In genomic region chr18:55243852-55244251, GRCh38 we compare ENCODE assay signal across 12 cellular contexts.
DNase-seq lines count a peak whose midpoint lies in the region; ATAC-seq, FAIRE-seq and TF ChIP-seq lines count a peak whose summit lies in the region.
"Had no signal": no experiment of that assay in that cellular context is flagged by ENCODE, and none has a peak within 500 bp of the region (broad histone marks: within the 10 kb centered on the region; RNA-seq: fewer than 3 reads in every experiment).

No MANE protein-coding gene starts in this region.

- H3K9ac ChIP-seq in endothelial cell of umbilical vein (replicated peaks; ENCODE audit: extremely low read depth, insufficient read depth, low read length) = peak overlapping the region; percentile 17
- H3K9ac ChIP-seq: KMS-11 had no signal

- H3K27me3 ChIP-seq in Peyer's patch (no peaks in the 10 kb centered on the region), endothelial cell of umbilical vein (ENCODE audit: control insufficient read depth in 2 of 2, insufficient read depth in 2 of 2, low read length in 2 of 2) (no peaks in the 10 kb centered on the region), muscle layer of duodenum (ENCODE audit: low read depth, low read length) (no peaks in the 10 kb centered on the region), thymus (ENCODE audit: control insufficient read depth, insufficient read depth) (no peaks in the 10 kb centered on the region)

- ATAC-seq in activated CD8-positive, alpha-beta T cell treated with anti-CD3 and anti-CD28 coated beads for 36 hours = no peak
- no peak for ATAC-seq in activated CD8-positive, alpha-beta T cell treated with anti-CD3 and anti-CD28 coated beads, Interleukin-2, amount 10 ng/mL, durations not matched to agents 7 days and 5 days
- ATAC-seq in HG03095 (IDR thresholded peaks at IDR 0.05; ENCODE audit: unreplicated experiment) = no peak

- DNase-seq in Peyer's patch = no peak
- peak; percentile 86 for DNase-seq in endothelial cell of umbilical vein (ENCODE audit: low read depth, low spot score)
- no peak for DNase-seq in NCI-H2081 treated with DMSO at 0.1 percent for 48 hours (lab: John Stamatoyannopoulos, UW)
- DNase-seq in activated CD8-positive, alpha-beta T cell treated with anti-CD3 and anti-CD28 coated beads for 36 hours = no peak
- DNase-seq in activated CD8-positive, alpha-beta T cell treated with anti-CD3 and anti-CD28 coated beads, Interleukin-2, amount 10 ng/mL, durations not matched to agents 7 days and 5 days = no peak
- DNase-seq: NCI-H446 treated with DMSO at 0.1 percent for 48 hours, nucleus accumbens had no signal

- H4K20me1 ChIP-seq in endothelial cell of umbilical vein (replicated peaks; ENCODE audit: control insufficient read depth, extremely low read depth, insufficient read depth, low read length) = no peaks in the 10 kb centered on the region

- H3K4me2 ChIP-seq in endothelial cell of umbilical vein (ENCODE audit: insufficient read depth, low read length) = peak overlapping the region; percentile 43
- H3K4me2 ChIP-seq: KMS-11 had no signal

- no peak overlapping the region for H2AFZ ChIP-seq in endothelial cell of umbilical vein (ENCODE audit: low read depth, low read length)

- POLR2A ChIA-PET in endothelial cell of umbilical vein (lab: Charles Lee) = no interaction called here
- POLR2A ChIA-PET in activated CD8-positive, alpha-beta T cell treated with anti-CD3 and anti-CD28 coated beads for 36 hours (lab: Charles Lee) = no interaction called here
- POLR2A ChIA-PET in activated CD8-positive, alpha-beta T cell treated with anti-CD3 and anti-CD28 coated beads, Interleukin-2, amount 10 ng/mL, durations not matched to agents 7 days and 5 days (lab: Charles Lee) = no interaction called here

- WGBS in thymus = 92% methylated on average over 6 of the region's 6 CpGs

- BruUV-seq in endothelial cell of umbilical vein (replicated peaks; lab: Mats Ljungman, UMichigan) = no TSS peak

- no peak for TF ChIP-seq POLR2A in Peyer's patch (IDR thresholded peaks at IDR 0.05)
- TF ChIP-seq POLR2A in endothelial cell of umbilical vein (IDR thresholded peaks at IDR 0.05; ENCODE audit: low read depth, low read length) = no peak

- no peaks in the 10 kb centered on the region for H3K9me1 ChIP-seq in endothelial cell of umbilical vein (replicated peaks; ENCODE audit: control insufficient read depth, extremely low read depth, insufficient read depth, low read length)

- H3K27ac Mint-ChIP-seq in activated CD8-positive, alpha-beta T cell treated with anti-CD3 and anti-CD28 coated beads for 36 hours = no peak overlapping the region
- no peak overlapping the region for H3K27ac Mint-ChIP-seq in activated CD8-positive, alpha-beta T cell treated with anti-CD3 and anti-CD28 coated beads, Interleukin-2, amount 10 ng/mL, durations not matched to agents 7 days and 5 days

- H3K4me1 Mint-ChIP-seq in activated CD8-positive, alpha-beta T cell treated with anti-CD3 and anti-CD28 coated beads for 36 hours (ENCODE audit: low read depth) = no peaks in the 10 kb centered on the region
- H3K4me1 Mint-ChIP-seq in activated CD8-positive, alpha-beta T cell treated with anti-CD3 and anti-CD28 coated beads, Interleukin-2, amount 10 ng/mL, durations not matched to agents 7 days and 5 days (ENCODE audit: low read depth) = no peaks in the 10 kb centered on the region
- H3K4me1 Mint-ChIP-seq: central memory CD8-positive, alpha-beta T cell had no signal

- intact Hi-C loops in endothelial cell of umbilical vein (cut with micrococcal nuclease) = no loop called here
- intact Hi-C loops in activated CD8-positive, alpha-beta T cell treated with anti-CD3 and anti-CD28 coated beads for 36 hours (cut with micrococcal nuclease) = no loop called here

- FAIRE-seq in endothelial cell of umbilical vein (lab: Jason Lieb, UNC) = peak; percentile 64

- H3K9me3 Mint-ChIP-seq in activated CD8-positive, alpha-beta T cell treated with anti-CD3 and anti-CD28 coated beads for 36 hours = no peaks in the 10 kb centered on the region
- H3K9me3 Mint-ChIP-seq in activated CD8-positive, alpha-beta T cell treated with anti-CD3 and anti-CD28 coated beads, Interleukin-2, amount 10 ng/mL, durations not matched to agents 7 days and 5 days (ENCODE audit: insufficient read depth) = no peaks in the 10 kb centered on the region
- H3K9me3 Mint-ChIP-seq: central memory CD8-positive, alpha-beta T cell had no signal

- H3K4me3 ChIP-seq in Peyer's patch (no peak overlapping the region), endothelial cell of umbilical vein (replicated peaks in 1 of 3; ENCODE audit: insufficient read depth in 1 of 3, low read depth in 1 of 3, low read length in 3 of 3) (no peak overlapping the region), muscle layer of duodenum (ENCODE audit: low read depth in 1 of 2, low read length in 2 of 2) (no peak overlapping the region), thymus (ENCODE audit: low read length) (no peak overlapping the region)

- H3K79me2 ChIP-seq in endothelial cell of umbilical vein (ENCODE audit: control insufficient read depth, insufficient read depth, low read length) = no peaks in the 10 kb centered on the region

- no peaks in the 10 kb centered on the region for H3K36me3 Mint-ChIP-seq in activated CD8-positive, alpha-beta T cell treated with anti-CD3 and anti-CD28 coated beads for 36 hours (ENCODE audit: low read depth)
- H3K36me3 Mint-ChIP-seq in activated CD8-positive, alpha-beta T cell treated with anti-CD3 and anti-CD28 coated beads, Interleukin-2, amount 10 ng/mL, durations not matched to agents 7 days and 5 days (ENCODE audit: low read depth) = no peaks in the 10 kb centered on the region

- H3K4me1 ChIP-seq in Peyer's patch = peaks cover 0 to 5% (median 0%) of the 10 kb centered on the region in 4 donors
- peaks cover 29% of the 10 kb centered on the region for H3K4me1 ChIP-seq in endothelial cell of umbilical vein (ENCODE audit: control insufficient read depth, extremely low read depth, insufficient read depth, low read length)
- peaks cover 0 to 25% of the 10 kb centered on the region in 2 donors for H3K4me1 ChIP-seq in muscle layer of duodenum (ENCODE audit: control insufficient read depth in 1 of 2, insufficient read depth in 2 of 2, low read length in 2 of 2)
- no peaks in the 10 kb centered on the region for H3K4me1 ChIP-seq in thymus (ENCODE audit: control insufficient read depth, insufficient read depth, low read length)

- H3K36me3 ChIP-seq in Peyer's patch (no peaks in the 10 kb centered on the region), endothelial cell of umbilical vein (ENCODE audit: control insufficient read depth in 2 of 2, extremely low read depth in 1 of 2, insufficient read depth in 2 of 2, low read length in 2 of 2) (peaks cover 4 to 22% of the 10 kb centered on the region in 2 experiments), muscle layer of duodenum (ENCODE audit: control insufficient read depth in 1 of 2, insufficient read depth in 2 of 2, low read length in 2 of 2) (peaks cover 0 to 3% of the 10 kb centered on the region in 2 donors), thymus (ENCODE audit: control insufficient read depth, insufficient read depth) (no peaks in the 10 kb centered on the region)

- CTCF ChIA-PET in endothelial cell of umbilical vein (lab: Charles Lee) = interaction anchor here (1.0 to 5.3 kb wide), 5 partner anchors 10 to 538 kb away, joined by 3 to 54 read pairs (median 3); no protein-coding TSS in a partner anchor
- CTCF ChIA-PET in activated CD8-positive, alpha-beta T cell treated with anti-CD3 and anti-CD28 coated beads for 36 hours (lab: Charles Lee) = interaction anchor here (2.0 kb wide), 1 partner anchor 9 kb away, joined by 10 read pairs; no protein-coding TSS in a partner anchor
- CTCF ChIA-PET in activated CD8-positive, alpha-beta T cell treated with anti-CD3 and anti-CD28 coated beads, Interleukin-2, amount 10 ng/mL, durations not matched to agents 7 days and 5 days (lab: Charles Lee) = interaction anchor here (1.4 to 1.8 kb wide), 2 partner anchors 9 to 10 kb away, joined by 4 read pairs; no protein-coding TSS in a partner anchor

- dilution Hi-C loops in endothelial cell of umbilical vein (cut with MboI; ENCODE audit: extremely low pct_ligation_motif_present, low sequenced_read_pairs) = no loop called here

- peaks cover 1% of the 10 kb centered on the region for H3K27me3 Mint-ChIP-seq in activated CD8-positive, alpha-beta T cell treated with anti-CD3 and anti-CD28 coated beads for 36 hours
- no peaks in the 10 kb centered on the region for H3K27me3 Mint-ChIP-seq in activated CD8-positive, alpha-beta T cell treated with anti-CD3 and anti-CD28 coated beads, Interleukin-2, amount 10 ng/mL, durations not matched to agents 7 days and 5 days (ENCODE audit: low read depth)
- H3K27me3 Mint-ChIP-seq: central memory CD8-positive, alpha-beta T cell had no signal

- TF ChIP-seq CTCF in Peyer's patch (IDR thresholded peaks at IDR 0.05) (no peak), endothelial cell of umbilical vein (IDR thresholded peaks at IDR 0.05; ENCODE audit: extremely low read depth in 1 of 2, insufficient read depth in 1 of 2, low read depth in 1 of 2, low read length in 2 of 2) (no peak)
- TF ChIP-seq CTCF in activated CD8-positive, alpha-beta T cell treated with anti-CD3 and anti-CD28 coated beads for 36 hours (IDR thresholded peaks at IDR 0.05) = no peak

- no peaks in the 10 kb centered on the region for H3K9me3 ChIP-seq in Peyer's patch
- no peaks in the 10 kb centered on the region for H3K9me3 ChIP-seq in endothelial cell of umbilical vein (replicated peaks; ENCODE audit: control insufficient read depth, insufficient read depth, low read length)
- no peaks in the 10 kb centered on the region for H3K9me3 ChIP-seq in muscle layer of duodenum (ENCODE audit: control insufficient read depth in 1 of 2, low read length in 2 of 2)
- no peaks in the 10 kb centered on the region for H3K9me3 ChIP-seq in thymus (ENCODE audit: control insufficient read depth)

- no peak overlapping the region for H3K4me3 Mint-ChIP-seq in activated CD8-positive, alpha-beta T cell treated with anti-CD3 and anti-CD28 coated beads for 36 hours
- H3K4me3 Mint-ChIP-seq in activated CD8-positive, alpha-beta T cell treated with anti-CD3 and anti-CD28 coated beads, Interleukin-2, amount 10 ng/mL, durations not matched to agents 7 days and 5 days = no peak overlapping the region
- H3K4me3 Mint-ChIP-seq: central memory CD8-positive, alpha-beta T cell had no signal

- H3K27ac ChIP-seq in Peyer's patch (peak overlapping the region; percentile 27 to 59 (median 47)), endothelial cell of umbilical vein (ENCODE audit: insufficient read depth, low read depth, low read length) (peak overlapping the region; percentile 33), muscle layer of duodenum (ENCODE audit: low read length) (peak overlapping the region; percentile 26), thymus (ENCODE audit: low read depth) (peak overlapping the region; percentile 38)
- H3K27ac ChIP-seq: KMS-11 had no signal

TF ChIP-seq in endothelial cell of umbilical vein, 7 proteins besides CTCF, POLR2A, EP300 and RAD21 (continues in another document):
- no peak for TF ChIP-seq FOS (IDR thresholded peaks at IDR 0.05; ENCODE audit: borderline replicate concordance, insufficient read depth, low read length)
- TF ChIP-seq, protein P1, sequence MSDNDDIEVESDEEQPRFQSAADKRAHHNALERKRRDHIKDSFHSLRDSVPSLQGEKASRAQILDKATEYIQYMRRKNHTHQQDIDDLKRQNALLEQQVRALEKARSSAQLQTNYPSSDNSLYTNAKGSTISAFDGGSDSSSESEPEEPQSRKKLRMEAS (IDR thresholded peaks at IDR 0.05; ENCODE audit: insufficient read depth, insufficient read length) = no peak
